Comparison of ENCODE assay signal across 8 cellular contexts in genomic region chr15:75738647-75739325, GRCh38. TPM values are rescaled to one million over a fixed set of nuclear protein-coding genes. Genes with fewer than 3 reads are reported as not detected.
DNase-seq lines count a peak whose midpoint lies in the region; ATAC-seq and TF ChIP-seq lines count a peak whose summit lies in the region.

No MANE protein-coding gene starts in this region.

- 9% methylated on average over 54 of the region's 54 CpGs for WGBS in liver

- H3K9me3 ChIP-seq in BE2C (no peaks in the 10 kb centered on the region), liver (ENCODE audit: control insufficient read depth in 4 of 4, low read length in 3 of 4) (no peaks in the 10 kb centered on the region)

- no peak overlapping the region for H3K27ac ChIP-seq in liver (ENCODE audit: low read depth in 1 of 2, low read length in 2 of 2)

- H3K9ac ChIP-seq in liver (ENCODE audit: low read depth in 1 of 2, low read length in 2 of 2) = no peak overlapping the region

- H3K36me3 ChIP-seq in BE2C (no peaks in the 10 kb centered on the region), liver (ENCODE audit: control insufficient read depth in 4 of 4, insufficient read depth in 3 of 4, low read depth in 1 of 4, low read length in 3 of 4) (no peaks in the 10 kb centered on the region)

- no peaks in the 10 kb centered on the region for H3K27me3 ChIP-seq in BE2C
- H3K27me3 ChIP-seq in liver (ENCODE audit: control insufficient read depth in 4 of 4, insufficient read depth in 4 of 4, low read length in 3 of 4) = no peaks in the 10 kb centered on the region

- peak in 1 of 2 donors; percentile 3 for TF ChIP-seq RAD21 in liver (IDR thresholded peaks at IDR 0.05)

- H3K4me1 ChIP-seq in BE2C = peaks cover 3% of the 10 kb centered on the region; the same call in 1 of the 2 replicates
- peaks cover 2 to 12% (median 8%) of the 10 kb centered on the region in 4 donors for H3K4me1 ChIP-seq in liver (ENCODE audit: control insufficient read depth in 4 of 4, insufficient read depth in 4 of 4, low read length in 3 of 4)

- DNase-seq in BE2C (peak; percentile 98), NCI-H526 (lab: John Stamatoyannopoulos, UW) (peak; percentile 83 to 97), dedifferentiated amniotic fluid mesenchymal stem cell (ENCODE audit: extremely low spot score) (peak; percentile 66)
- DNase-seq in activated CD4-positive, alpha-beta T cell treated with anti-CD3 and anti-CD28 coated beads, Interleukin-2, amount 50 U/mL, for 1 hour = peak; percentile 89
- peak; percentile 81 for DNase-seq in stimulated activated CD4-positive, alpha-beta T cell treated with anti-CD3 and anti-CD28 coated beads, Interleukin-2, amount 100 ng/mL, for 4 hours (ENCODE audit: low read depth)

- no peak for TF ChIP-seq CTCF in BE2C (IDR thresholded peaks at IDR 0.05; ENCODE audit: low read depth, low read length)
- no peak for TF ChIP-seq CTCF in liver (IDR thresholded peaks at IDR 0.05; ENCODE audit: low read depth, low read length, missing input control)

- peak overlapping the region; percentile 69 for H3K4me3 ChIP-seq in BE2C (ENCODE audit: low read depth, low read length)
- H3K4me3 ChIP-seq in liver (ENCODE audit: low read depth in 1 of 3, low read length in 3 of 3) = peak overlapping the region; percentile 64 to 77 (median 73)

- ATAC-seq in GM19351 (IDR thresholded peaks at IDR 0.05; ENCODE audit: unreplicated experiment) (peak; percentile 93), HG03460 (IDR thresholded peaks at IDR 0.05; ENCODE audit: unreplicated experiment) (peak; percentile 95)

TF ChIP-seq in liver, 16 proteins besides CTCF, POLR2A, EP300 and RAD21:
- TF ChIP-seq REST (IDR thresholded peaks at IDR 0.05) (no peak), GABPA (IDR thresholded peaks at IDR 0.05 in 1 of 2, conservative IDR thresholded peaks at IDR 0.05 in 1 of 2) (no peak), YY1 (IDR thresholded peaks at IDR 0.05) (no peak), ZBTB33 (IDR thresholded peaks at IDR 0.05) (no peak), SP1 (IDR thresholded peaks at IDR 0.05) (peak; percentile 28)

RNA-seq across cellular contexts. Expression of gene CSPG4, which starts 26.1 kb away (rescaled TPM):
- 5.9 TPM for polyA plus RNA-seq in BE2C (2012; ENCODE audit: insufficient read depth, insufficient read length, low read depth)
- 1 to 10 TPM; 1.2 to 1.5 TPM for total RNA-seq in liver
- polyA plus RNA-seq in liver = under 1 TPM; 0.07 to 0.36 TPM
